Comparison of ENCODE assay signal across 1 cellular context in genomic region chr1:153698648-153699004, GRCh38.
TF ChIP-seq lines count a peak whose summit lies in the region.

No MANE protein-coding gene starts in this region.

TF ChIP-seq in SK-N-SH, 30 proteins besides CTCF, POLR2A, EP300 and RAD21 (continued from another document):
- no peak for TF ChIP-seq REST (IDR thresholded peaks at IDR 0.05; ENCODE audit: low read depth, low read length)
- TF ChIP-seq FOXM1 (IDR thresholded peaks at IDR 0.05; ENCODE audit: low read depth) = no peak
- no peak for TF ChIP-seq RCOR1 (IDR thresholded peaks at IDR 0.05; ENCODE audit: low read length)
- TF ChIP-seq NFIC (IDR thresholded peaks at IDR 0.05; ENCODE audit: borderline replicate concordance) = no peak
- no peak for TF ChIP-seq EZH2phosphoT487 (IDR thresholded peaks at IDR 0.05; ENCODE audit: borderline replicate concordance, low read depth)
- no peak for TF ChIP-seq SIN3A (IDR thresholded peaks at IDR 0.05; ENCODE audit: borderline replicate concordance, low read depth, low read length)
- TF ChIP-seq, protein P1, sequence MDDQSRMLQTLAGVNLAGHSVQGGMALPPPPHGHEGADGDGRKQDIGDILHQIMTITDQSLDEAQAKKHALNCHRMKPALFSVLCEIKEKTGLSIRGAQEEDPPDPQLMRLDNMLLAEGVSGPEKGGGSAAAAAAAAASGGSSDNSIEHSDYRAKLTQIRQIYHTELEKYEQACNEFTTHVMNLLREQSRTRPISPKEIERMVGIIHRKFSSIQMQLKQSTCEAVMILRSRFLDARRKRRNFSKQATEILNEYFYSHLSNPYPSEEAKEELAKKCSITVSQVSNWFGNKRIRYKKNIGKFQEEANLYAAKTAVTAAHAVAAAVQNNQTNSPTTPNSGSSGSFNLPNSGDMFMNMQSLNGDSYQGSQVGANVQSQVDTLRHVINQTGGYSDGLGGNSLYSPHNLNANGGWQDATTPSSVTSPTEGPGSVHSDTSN (IDR thresholded peaks at IDR 0.05) = no peak
- no peak for TF ChIP-seq NRF1 (IDR thresholded peaks at IDR 0.05; ENCODE audit: low read depth, low read length)
TF ChIP-seq in SK-N-SH: peak in this region for 0.
